In genomic region chr1:44013949-44014348, GRCh38 we compare ENCODE assay signal across 29 cellular contexts. TPM values are rescaled to one million over a fixed set of nuclear protein-coding genes. Genes with fewer than 3 reads are reported as not detected.
DNase-seq lines count a peak whose midpoint lies in the region; ATAC-seq and TF ChIP-seq lines count a peak whose summit lies in the region.
"Had no signal": no experiment of that assay in that cellular context is flagged by ENCODE, and none has a peak within 500 bp of the region (broad histone marks: within the 10 kb centered on the region; RNA-seq: fewer than 3 reads in every experiment).

No MANE protein-coding gene starts in this region.

- 78 to 91% methylated on average over 4 of the region's 5 CpGs for WGBS in gastroesophageal sphincter (ENCODE audit: low coverage in 1 of 2), 2 donors

- POLR2A ChIA-PET in HEK293 (lab: Yijun Ruan, JAX): interaction anchor here (1.6 kb wide), 1 partner anchor 22 kb away, joined by 4 read pairs; no protein-coding TSS in a partner anchor

- ATAC-seq in gastrocnemius medialis (no peak), gastroesophageal sphincter (no peak)
- ATAC-seq: effector memory CD8-positive, alpha-beta T cell; PC-3 had no signal

- peaks cover 5% of the 10 kb centered on the region for H3K36me3 Mint-ChIP-seq in nephron progenitor cell (ENCODE audit: low read depth)
- H3K36me3 Mint-ChIP-seq: activated naive CD4-positive, alpha-beta T cell treated with anti-CD3 and anti-CD28 coated beads, Interleukin-2, amount 50 U/mL, for 24 hours had no signal

- H3K36me3 ChIP-seq in HEK293 (ENCODE audit: control insufficient read depth in 2 of 2, insufficient read depth in 1 of 2, low read length in 2 of 2) (no peaks in the 10 kb centered on the region), gastrocnemius medialis (no peaks in the 10 kb centered on the region), MG63 (no peaks in the 10 kb centered on the region), gastroesophageal sphincter (peaks cover 0 to 18% of the 10 kb centered on the region in 2 donors)
- H3K36me3 ChIP-seq: heart left ventricle, prostate gland had no signal

- TF ChIP-seq CTCF in HEK293 (tag by site-specific recombination; IDR thresholded peaks at IDR 0.05): no peak
- TF ChIP-seq CTCF in nephron progenitor cell (IDR thresholded peaks at IDR 0.05): no peak
- no peak for TF ChIP-seq CTCF in gastrocnemius medialis (IDR thresholded peaks at IDR 0.05 in 4 of 5, conservative IDR thresholded peaks at IDR 0.05 in 1 of 5)
- no peak for TF ChIP-seq CTCF in gastroesophageal sphincter (IDR thresholded peaks at IDR 0.05)

- no peak for TF ChIP-seq POLR2A in gastrocnemius medialis (IDR thresholded peaks at IDR 0.05)
- TF ChIP-seq POLR2A in gastroesophageal sphincter (IDR thresholded peaks at IDR 0.05): no peak

- in situ Hi-C loops in gastrocnemius medialis (cut with MboI; ENCODE audit: low sequenced_read_pairs in 4 of 4): no loop called here

- H3K4me3 ChIP-seq in HEK293 (ENCODE audit: low read depth, low read length): no peak overlapping the region
- H3K4me3 ChIP-seq in gastrocnemius medialis: no peak overlapping the region
- no peak overlapping the region for H3K4me3 ChIP-seq in MG63
- no peak overlapping the region for H3K4me3 ChIP-seq in gastroesophageal sphincter
- H3K4me3 ChIP-seq: heart left ventricle, prostate gland, sigmoid colon had no signal

- no peaks in the 10 kb centered on the region for H3K27me3 Mint-ChIP-seq in nephron progenitor cell (ENCODE audit: low read depth, poor library complexity)
- H3K27me3 Mint-ChIP-seq: activated CD4-positive, alpha-beta T cell treated with anti-CD3 and anti-CD28 coated beads, Interleukin-2, amount 10 ng/mL, durations not matched to agents 24 days and 14 days; activated naive CD4-positive, alpha-beta T cell treated with anti-CD3 and anti-CD28 coated beads, Interleukin-2, amount 50 U/mL, for 24 hours had no signal

- CTCF ChIA-PET in HEK293 (lab: Yijun Ruan, JAX): interaction anchor here (0.6 to 3.4 kb wide), 7 partner anchors 8 to 250 kb away, joined by 4 to 20 read pairs (median 6); no protein-coding TSS in a partner anchor

- no peaks in the 10 kb centered on the region for H3K9me3 ChIP-seq in HEK293 (ENCODE audit: control insufficient read depth, insufficient read depth, low read depth, low read length)
- no peaks in the 10 kb centered on the region for H3K9me3 ChIP-seq in gastrocnemius medialis
- no peaks in the 10 kb centered on the region for H3K9me3 ChIP-seq in MG63
- no peaks in the 10 kb centered on the region for H3K9me3 ChIP-seq in gastroesophageal sphincter
- H3K9me3 ChIP-seq: heart left ventricle, prostate gland, sigmoid colon had no signal

- no peak for TF ChIP-seq EP300 in gastroesophageal sphincter (IDR thresholded peaks at IDR 0.05)

- peaks cover 32% of the 10 kb centered on the region for H3K4me1 Mint-ChIP-seq in nephron progenitor cell

- H3K27ac ChIP-seq in HEK293 (ENCODE audit: extremely low read depth, low read depth, low read length) (no peak overlapping the region), caudate nucleus (ENCODE audit: low read depth, low read length) (peak overlapping the region; percentile 98), gastrocnemius medialis (no peak overlapping the region), gastroesophageal sphincter (no peak overlapping the region)
- H3K27ac ChIP-seq: heart left ventricle, prostate gland had no signal

- H3K27me3 ChIP-seq in gastrocnemius medialis: no peaks in the 10 kb centered on the region
- no peaks in the 10 kb centered on the region for H3K27me3 ChIP-seq in MG63
- no peaks in the 10 kb centered on the region for H3K27me3 ChIP-seq in gastroesophageal sphincter
- H3K27me3 ChIP-seq: heart left ventricle, sigmoid colon had no signal

- H3K27ac Mint-ChIP-seq in nephron progenitor cell: peak overlapping the region; percentile 49
- H3K27ac Mint-ChIP-seq: activated CD4-positive, alpha-beta T cell treated with anti-CD3 and anti-CD28 coated beads, Interleukin-2, amount 10 ng/mL, durations not matched to agents 24 days and 14 days; activated naive CD4-positive, alpha-beta T cell treated with anti-CD3 and anti-CD28 coated beads, Interleukin-2, amount 50 U/mL, for 24 hours; effector memory CD8-positive, alpha-beta T cell; T-helper 2 cell treated with Interferon-gamma antibody and Interleukin-4, amounts not matched to agents 5 μg/mL and 100 μg/mL, for 36 hours had no signal

- H3K4me1 ChIP-seq in HEK293 (ENCODE audit: control insufficient read depth, insufficient read depth, low read length) (no peaks in the 10 kb centered on the region), gastrocnemius medialis (no peaks in the 10 kb centered on the region), gastroesophageal sphincter (peaks cover 0 to 26% (median 4%) of the 10 kb centered on the region in 3 donors)
- H3K4me1 ChIP-seq: prostate gland, sigmoid colon had no signal

- DNase-seq in Ammon's horn (ENCODE audit: low spot score) (peak; percentile 52), caudate nucleus (lab: John Stamatoyannopoulos, UW) (peak in 12 of 61 donors; percentile 15 to 49 (median 24)), nephron progenitor cell (no peak), gastrocnemius medialis (no peak), MG63 (no peak), COLO829 (ENCODE audit: low spot score) (no peak)
- DNase-seq: ACHN; activated CD4-positive, alpha-beta T cell treated with anti-CD3 and anti-CD28 coated beads, Interleukin-2, amount 10 ng/mL, durations not matched to agents 24 days and 14 days; activated CD8-positive, alpha-beta memory T cell treated with anti-CD3 and anti-CD28 coated beads for 24 hours; activated T-cell treated with anti-CD3 and anti-CD28 coated beads for 4 hours; COR-L47; cortex of kidney; effector memory CD8-positive, alpha-beta T cell; H9; heart left ventricle; Karpas-422; NCI-H1436 treated with DMSO at 0.1 percent for 48 hours; NCI-H510A; NK-92 treated with Interleukin-12 subunit alpha and Interleukin-12 subunit beta, amount 100 ng/mL, for 24 hours; PC-3; sigmoid colon; stimulated activated CD4-positive, alpha-beta T cell treated with anti-CD3 and anti-CD28 coated beads, Interleukin-12 subunit alpha, Interleukin-12 subunit beta, amount 100 ng/mL, for 4 hours; stimulated activated CD4-positive, alpha-beta T cell treated with anti-CD3 and anti-CD28 coated beads, Interleukin-2, amount 100 ng/mL, for 48 hours; trophoblast cell had no signal

- H3K9me3 Mint-ChIP-seq in nephron progenitor cell: no peaks in the 10 kb centered on the region
- H3K9me3 Mint-ChIP-seq: activated CD4-positive, alpha-beta T cell treated with anti-CD3 and anti-CD28 coated beads, Interleukin-2, amount 10 ng/mL, durations not matched to agents 24 days and 14 days; activated naive CD4-positive, alpha-beta T cell treated with anti-CD3 and anti-CD28 coated beads, Interleukin-2, amount 50 U/mL, for 24 hours; effector memory CD8-positive, alpha-beta T cell; H9; T-helper 2 cell treated with Interferon-gamma antibody and Interleukin-4, amounts not matched to agents 5 μg/mL and 100 μg/mL, for 36 hours had no signal

- intact Hi-C loops in gastrocnemius medialis (cut with DNase I; ENCODE audit: low total_unique reads): no loop called here

- no peak overlapping the region for H3K4me3 Mint-ChIP-seq in nephron progenitor cell
- H3K4me3 Mint-ChIP-seq: activated CD4-positive, alpha-beta T cell treated with anti-CD3 and anti-CD28 coated beads, Interleukin-2, amount 10 ng/mL, durations not matched to agents 24 days and 14 days; activated naive CD4-positive, alpha-beta T cell treated with anti-CD3 and anti-CD28 coated beads, Interleukin-2, amount 50 U/mL, for 24 hours; effector memory CD8-positive, alpha-beta T cell; H9; T-helper 2 cell treated with Interferon-gamma antibody and Interleukin-4, amounts not matched to agents 5 μg/mL and 100 μg/mL, for 36 hours had no signal

TF ChIP-seq in HEK293, 187 proteins besides CTCF, POLR2A, EP300 and RAD21:
- no peak for TF ChIP-seq SCRT1 (tag by site-specific recombination; IDR thresholded peaks at IDR 0.05; ENCODE audit: borderline replicate concordance)
- no peak for TF ChIP-seq ZNF335 (tag by site-specific recombination; conservative IDR thresholded peaks at IDR 0.05)
- peak; percentile 98 for TF ChIP-seq ZIC2 (tag by site-specific recombination; IDR thresholded peaks at IDR 0.05)
- 0 out of 2 replicates have a peak, but pooled peaks have one; percentile 37 for TF ChIP-seq ZNF398 (tag by site-specific recombination; IDR thresholded peaks at IDR 0.05)
- TF ChIP-seq ZNF707 (tag by site-specific recombination; IDR thresholded peaks at IDR 0.05): no peak

RNA-seq across cellular contexts. Expression of gene SLC6A9, which starts 17.3 kb away (rescaled TPM):
- total RNA-seq in gastrocnemius medialis: under 1 TPM in 3 of 4 donors, not detected in 1; 0.16 to 0.63 (median 0.29) TPM
- total RNA-seq in MG63 (2014; rRNA removed; shearing (Covaris generic); ENCODE audit: low replicate concordance): 1.6 and 6.0 TPM in 2 replicates
- 10 to 100 TPM in 1 of 4 donors, 1 to 10 TPM in 3; 1.8 to 14.2 (median 7.5) TPM for total RNA-seq in gastroesophageal sphincter

RNA-seq across cellular contexts. Expression of gene CCDC24, which starts 22.6 kb away (rescaled TPM):
- total RNA-seq in gastrocnemius medialis (1 to 10 TPM in 2 of 4 donors, under 1 TPM in 2; 0.73 to 2.9 (median 1.2) TPM), gastroesophageal sphincter (1 to 10 TPM; 5.0 to 6.2 (median 5.5) TPM)
- total RNA-seq in MG63 (2014; rRNA removed; shearing (Covaris generic); ENCODE audit: low replicate concordance): 1.6 and 5.9 TPM in 2 replicates

RNA-seq across cellular contexts. Expression of gene B4GALT2, which starts 34.9 kb away (rescaled TPM):
- total RNA-seq in gastrocnemius medialis (10 to 100 TPM; 63.5 to 97.8 (median 72.1) TPM), gastroesophageal sphincter (100 to 1,000 TPM in 1 of 4 donors, 10 to 100 TPM in 3; 34.4 to 129 (median 37.6) TPM)
- total RNA-seq in MG63 (2014; rRNA removed; shearing (Covaris generic); ENCODE audit: low replicate concordance): 62.1 and 95.8 TPM in 2 replicates

RNA-seq across cellular contexts. Expression of gene ATP6V0B, which starts 39.2 kb away (rescaled TPM):
- 100 to 1,000 TPM; 156 to 242 (median 195) TPM for total RNA-seq in gastrocnemius medialis
- total RNA-seq in MG63 (2014; rRNA removed; shearing (Covaris generic); ENCODE audit: low replicate concordance): 124 and 126 TPM in 2 replicates
- total RNA-seq in gastroesophageal sphincter: 100 to 1,000 TPM in 1 of 4 donors, 10 to 100 TPM in 3; 67.9 to 107 (median 89.9) TPM

RNA-seq across cellular contexts. Expression of gene DPH2, which starts 44.1 kb away (rescaled TPM):
- 10 to 100 TPM; 53.1 to 68.3 (median 55.3) TPM for total RNA-seq in gastrocnemius medialis
- 20.7 and 44.0 TPM in 2 replicates for total RNA-seq in MG63 (2014; rRNA removed; shearing (Covaris generic); ENCODE audit: low replicate concordance)
- total RNA-seq in gastroesophageal sphincter: 10 to 100 TPM; 23.5 to 41.9 (median 32.5) TPM
